Comparison of ENCODE assay signal across 8 cellular contexts in the genomic region with DNA sequence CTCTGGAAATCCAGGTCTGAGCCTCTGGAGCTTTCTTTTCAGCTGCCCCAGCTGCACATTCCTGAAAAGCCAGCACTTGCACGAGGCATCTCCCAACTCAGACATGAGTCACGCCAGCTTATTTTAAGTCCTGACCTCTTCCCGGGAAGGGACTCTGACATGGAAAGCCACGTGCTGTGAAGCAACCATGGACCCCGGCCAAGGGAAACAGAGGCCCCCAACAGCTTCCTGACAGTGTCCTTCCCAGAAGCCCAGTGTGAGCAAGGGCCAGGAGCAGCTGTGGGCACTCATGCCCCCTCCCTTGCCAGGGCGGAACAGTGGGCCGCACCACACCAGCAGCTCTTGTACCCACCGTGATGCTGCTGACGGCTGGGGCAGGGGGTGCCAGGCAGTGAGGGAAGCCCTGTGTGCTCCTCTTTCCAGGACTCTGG.
A peak's percentile ranks its signal among the peaks of the same experiment; 100 is the strongest.
DNase-seq lines count a peak whose midpoint lies in the region; TF ChIP-seq lines count a peak whose summit lies in the region.

No MANE protein-coding gene starts in this region.

- peaks cover 26% of the 10 kb centered on the region for H3K4me1 ChIP-seq in SJSA1 (replicated peaks)

- H3K27me3 Mint-ChIP-seq in nephron (ENCODE audit: low read depth), result peaks cover 59% of the 10 kb centered on the region
- no peaks in the 10 kb centered on the region for H3K27me3 Mint-ChIP-seq in activated T-helper 2 cell treated with anti-CD3 and anti-CD28 coated beads, Interferon-gamma antibody, Interleukin-2, Interleukin-4, amounts not matched to agents 10 μg/mL and 5 μg/mL and 100 μg/mL, durations not matched to agents 14 hours and 24 hours and 36 hours (ENCODE audit: low read depth)

- POLR2A ChIA-PET in AG04449 (lab: Yijun Ruan, JAX), result interaction anchor here (0.6 to 1.2 kb wide), 3 partner anchors 10 to 102 kb away, joined by 3 to 4 read pairs (median 3); no protein-coding TSS in a partner anchor

- H3K4me3 ChIP-seq in AG04449 (ENCODE audit: low read depth, low read length), result no peak overlapping the region
- no peak overlapping the region for H3K4me3 ChIP-seq in SJSA1

- DNase-seq in AG04449 (ENCODE audit: low read depth, low spot score) (peak; percentile 91), SJSA1 (ENCODE audit: low read depth in 1 of 2, low spot score in 2 of 2) (peak; percentile 78 to 86), fibroblast of the conjunctiva (ENCODE audit: low read depth) (peak; percentile 80), NAMALWA (ENCODE audit: low spot score) (no peak), DMS79 (lab: John Stamatoyannopoulos, UW) (no peak), NCI-H2107 treated with DMSO at 0.1 percent for 48 hours (lab: John Stamatoyannopoulos, UW; ENCODE audit: unreplicated experiment) (no peak)
- no peak for DNase-seq in activated T-helper 2 cell treated with anti-CD3 and anti-CD28 coated beads, Interferon-gamma antibody, Interleukin-2, Interleukin-4, amounts not matched to agents 10 μg/mL and 5 μg/mL and 100 μg/mL, durations not matched to agents 14 hours and 24 hours and 36 hours (ENCODE audit: low spot score)

- peak overlapping the region in 2 of 3 experiments; percentile 41 to 69 for H3K27ac Mint-ChIP-seq in nephron
- H3K27ac Mint-ChIP-seq in activated T-helper 2 cell treated with anti-CD3 and anti-CD28 coated beads, Interferon-gamma antibody, Interleukin-2, Interleukin-4, amounts not matched to agents 10 μg/mL and 5 μg/mL and 100 μg/mL, durations not matched to agents 14 hours and 24 hours and 36 hours, result no peak overlapping the region

- no peaks in the 10 kb centered on the region for H3K36me3 Mint-ChIP-seq in nephron (ENCODE audit: low read depth)
- no peaks in the 10 kb centered on the region for H3K36me3 Mint-ChIP-seq in activated T-helper 2 cell treated with anti-CD3 and anti-CD28 coated beads, Interferon-gamma antibody, Interleukin-2, Interleukin-4, amounts not matched to agents 10 μg/mL and 5 μg/mL and 100 μg/mL, durations not matched to agents 14 hours and 24 hours and 36 hours (ENCODE audit: low read depth)

- no peaks in the 10 kb centered on the region for H3K36me3 ChIP-seq in SJSA1

- H3K4me3 Mint-ChIP-seq in nephron, result no peak overlapping the region
- no peak overlapping the region for H3K4me3 Mint-ChIP-seq in activated T-helper 2 cell treated with anti-CD3 and anti-CD28 coated beads, Interferon-gamma antibody, Interleukin-2, Interleukin-4, amounts not matched to agents 10 μg/mL and 5 μg/mL and 100 μg/mL, durations not matched to agents 14 hours and 24 hours and 36 hours (ENCODE audit: low read depth)

- H3K9me3 ChIP-seq in SJSA1 (replicated peaks), result no peaks in the 10 kb centered on the region

- no peak for TF ChIP-seq CTCF in AG04449 (IDR thresholded peaks at IDR 0.05; ENCODE audit: insufficient read depth, low read length, missing control alignments)
- no peak for TF ChIP-seq CTCF in nephron (IDR thresholded peaks at IDR 0.05; ENCODE audit: unreplicated experiment in 3 of 3)

- intact Hi-C loops in activated T-helper 2 cell treated with anti-CD3 and anti-CD28 coated beads, Interferon-gamma antibody, Interleukin-2, Interleukin-4, amounts not matched to agents 10 μg/mL and 5 μg/mL and 100 μg/mL, durations not matched to agents 14 hours and 24 hours and 36 hours (cut with micrococcal nuclease), result no loop called here

- peak overlapping the region; percentile 59 for H3K27ac ChIP-seq in SJSA1

- no peaks in the 10 kb centered on the region for H3K27me3 ChIP-seq in SJSA1 (replicated peaks)

- peaks cover 3% of the 10 kb centered on the region for H3K9me3 Mint-ChIP-seq in nephron
- H3K9me3 Mint-ChIP-seq in activated T-helper 2 cell treated with anti-CD3 and anti-CD28 coated beads, Interferon-gamma antibody, Interleukin-2, Interleukin-4, amounts not matched to agents 10 μg/mL and 5 μg/mL and 100 μg/mL, durations not matched to agents 14 hours and 24 hours and 36 hours, result no peaks in the 10 kb centered on the region

- H3K4me1 Mint-ChIP-seq in nephron, result peaks cover 51% of the 10 kb centered on the region
- no peaks in the 10 kb centered on the region for H3K4me1 Mint-ChIP-seq in activated T-helper 2 cell treated with anti-CD3 and anti-CD28 coated beads, Interferon-gamma antibody, Interleukin-2, Interleukin-4, amounts not matched to agents 10 μg/mL and 5 μg/mL and 100 μg/mL, durations not matched to agents 14 hours and 24 hours and 36 hours (ENCODE audit: low read depth)

- CTCF ChIA-PET in AG04449 (lab: Yijun Ruan, JAX), result interaction anchor here (1.2 to 2.2 kb wide), 4 partner anchors 15 to 298 kb away, joined by 3 to 4 read pairs (median 4); partner anchors contain the start of gene CADM1

Comparison
In these comparisons a context has a peak if more than half of its experiments do, and no peak if none do; other contexts are left out.
1. DNase-seq: peak in AG04449 (single experiment), SJSA1 (2 of 2) and fibroblast of the conjunctiva (single experiment); none in NAMALWA (single experiment), DMS79 (single experiment), NCI-H2107 treated with DMSO at 0.1 percent for 48 hours (single experiment) and activated T-helper 2 cell treated with anti-CD3 and anti-CD28 coated beads, Interferon-gamma antibody, Interleukin-2, Interleukin-4, amounts not matched to agents 10 μg/mL and 5 μg/mL and 100 μg/mL, durations not matched to agents 14 hours and 24 hours and 36 hours (single experiment).